In the genomic region with DNA sequence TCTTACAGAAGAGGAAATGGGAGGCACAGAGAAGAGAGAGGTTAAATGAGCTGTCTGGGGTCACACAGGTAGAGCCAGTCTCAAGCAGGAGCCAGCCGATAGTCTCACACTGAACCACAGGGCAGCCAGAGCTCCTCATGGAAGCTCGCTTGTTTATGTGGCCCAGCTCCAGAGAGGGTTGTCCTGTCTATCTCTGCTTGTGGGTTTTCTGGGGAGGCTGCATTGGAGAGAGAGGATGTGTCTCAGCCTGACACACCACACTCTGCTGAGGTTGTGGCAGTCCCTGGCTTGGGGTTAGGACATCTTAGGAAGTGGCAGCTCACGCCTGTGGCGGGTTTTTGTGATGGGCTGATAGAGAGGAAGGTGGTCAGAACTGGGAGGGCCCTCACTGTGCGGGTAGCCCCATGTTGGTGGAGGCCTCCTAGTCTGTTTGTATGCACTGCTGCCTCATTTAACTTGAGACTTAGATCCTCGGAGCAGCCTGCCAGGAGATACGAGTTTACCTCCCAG, we compare ENCODE assay signal across 12 cellular contexts. TPM values are rescaled to one million over a fixed set of nuclear protein-coding genes. Genes with fewer than 3 reads are reported as not detected.
DNase-seq lines count a peak whose midpoint lies in the region; ATAC-seq and TF ChIP-seq lines count a peak whose summit lies in the region.
"Had no signal": no experiment of that assay in that cellular context is flagged by ENCODE, and none has a peak within 500 bp of the region (broad histone marks: within the 10 kb centered on the region; RNA-seq: fewer than 3 reads in every experiment).

No MANE protein-coding gene starts in this region.

- TF ChIP-seq RAD21 in IMR-90 (IDR thresholded peaks at IDR 0.05; ENCODE audit: low read length): no peak

- H2BK15ac ChIP-seq in IMR-90 (ENCODE audit: low read depth, low read length): no peak overlapping the region

- H3K56ac ChIP-seq in IMR-90 (ENCODE audit: extremely low read depth, insufficient read depth, low read length): no peak overlapping the region

- H3K23ac ChIP-seq in IMR-90 (ENCODE audit: low read depth, low read length): no peak overlapping the region

- TF ChIP-seq POLR2A in IMR-90 (IDR thresholded peaks at IDR 0.05; ENCODE audit: low read depth, low read length): no peak

- no peaks in the 10 kb centered on the region for H3K9me3 Mint-ChIP-seq in endodermal cell
- no peaks in the 10 kb centered on the region for H3K9me3 Mint-ChIP-seq in neural crest cell

- H3K79me1 ChIP-seq in IMR-90 (ENCODE audit: low read depth in 1 of 2, low read length in 2 of 2): peaks cover 47 to 94% of the 10 kb centered on the region in 2 experiments

- no peak overlapping the region for H4K5ac ChIP-seq in IMR-90 (ENCODE audit: low read depth, low read length)

- POLR2A ChIA-PET in IMR-90 (lab: Charles Lee; ENCODE audit: unreplicated experiment): no interaction called here

- H3K4me3 ChIP-seq in IMR-90 (ENCODE audit: insufficient read depth, low read depth, low read length) (no peak overlapping the region), endodermal cell (ENCODE audit: low read length) (no peak overlapping the region), lower lobe of right lung (no peak overlapping the region)
- H3K4me3 ChIP-seq: BLaER1, HAP-1, PC-9 had no signal

- H3K36me3 ChIP-seq in IMR-90 (ENCODE audit: control insufficient read depth, insufficient read depth, low read length): no peaks in the 10 kb centered on the region
- H3K36me3 ChIP-seq in endodermal cell (ENCODE audit: control insufficient read depth, insufficient read depth, low read length): peaks cover 10% of the 10 kb centered on the region
- no peaks in the 10 kb centered on the region for H3K36me3 ChIP-seq in lower lobe of right lung
- H3K36me3 ChIP-seq: BLaER1, HAP-1 had no signal

- no peak overlapping the region for H2BK20ac ChIP-seq in IMR-90 (ENCODE audit: low read depth, low read length)

- no peaks in the 10 kb centered on the region for H3K9me3 ChIP-seq in IMR-90 (ENCODE audit: control insufficient read depth, insufficient read depth, low read length)
- H3K9me3 ChIP-seq in endodermal cell (ENCODE audit: control insufficient read depth, low read length): no peaks in the 10 kb centered on the region
- H3K9me3 ChIP-seq in lower lobe of right lung: no peaks in the 10 kb centered on the region
- H3K9me3 ChIP-seq: BLaER1, HAP-1 had no signal

- TF ChIP-seq CTCF in IMR-90 (conservative IDR thresholded peaks at IDR 0.05; ENCODE audit: low read depth, low read length): no peak
- TF ChIP-seq CTCF in endodermal cell (conservative IDR thresholded peaks at IDR 0.05): no peak
- TF ChIP-seq CTCF in neural crest cell (conservative IDR thresholded peaks at IDR 0.05): no peak
- no peak for TF ChIP-seq CTCF in lower lobe of right lung (IDR thresholded peaks at IDR 0.05)

- no peak for ATAC-seq in IMR-90 (ENCODE audit: low read depth)
- no peak for ATAC-seq in HG02981 (IDR thresholded peaks at IDR 0.05; ENCODE audit: unreplicated experiment)
- no peak for ATAC-seq in lower lobe of right lung

- no peak overlapping the region; the same call in 1 of the 2 replicates for H2AK5ac ChIP-seq in IMR-90 (ENCODE audit: low read depth, low read length)

- H3K4ac ChIP-seq in IMR-90 (ENCODE audit: low read depth, low read length): peak overlapping the region; percentile 31; the same call in 1 of the 2 replicates

- CTCF ChIA-PET in IMR-90 (lab: Yijun Ruan, JAX): interaction anchor here (0.6 to 1.5 kb wide), 4 partner anchors 9 to 100 kb away, joined by 3 to 7 read pairs (median 4); no protein-coding TSS in a partner anchor

- no peak overlapping the region for H2BK120ac ChIP-seq in IMR-90 (ENCODE audit: low read depth, low read length)

- H3K27me3 ChIP-seq in IMR-90 (ENCODE audit: control insufficient read depth, insufficient read depth, low read length) (no peaks in the 10 kb centered on the region), endodermal cell (ENCODE audit: control insufficient read depth, insufficient read depth, low read length, poor library complexity, severe bottlenecking) (no peaks in the 10 kb centered on the region), lower lobe of right lung (ENCODE audit: low read depth) (no peaks in the 10 kb centered on the region)
- H3K27me3 ChIP-seq: BLaER1 had no signal

- no peak overlapping the region for H3K4me2 ChIP-seq in IMR-90 (ENCODE audit: low read depth, low read length)
- H3K4me2 ChIP-seq: BLaER1, PC-9 had no signal

- WGBS in IMR-90 (ENCODE audit: extremely low coverage in 2 of 2, insufficient read length in 1 of 2), 2 experiments: 90% methylated on average over 2 of the region's 7 CpGs; no CpG with 5 or more reads in 1 of the 2 experiments
- WGBS in endodermal cell (ENCODE audit: insufficient coverage in 1 of 2, insufficient read length in 1 of 2), 2 experiments: 93 to 97% methylated on average over 3 to 7 of the region's 7 CpGs

- peaks cover 66% of the 10 kb centered on the region for H3K4me1 Mint-ChIP-seq in endodermal cell
- peaks cover 58% of the 10 kb centered on the region for H3K4me1 Mint-ChIP-seq in neural crest cell

- dilution Hi-C loops in IMR-90 (cut with HindIII; ENCODE audit: low sequenced_read_pairs, unreplicated experiment): no loop called here

- H3K4me1 ChIP-seq in IMR-90 (ENCODE audit: control insufficient read depth, insufficient read depth, low read length): peaks cover 18% of the 10 kb centered on the region
- H3K4me1 ChIP-seq in endodermal cell (ENCODE audit: control insufficient read depth, insufficient read depth, low read length): peaks cover 15% of the 10 kb centered on the region
- H3K4me1 ChIP-seq in lower lobe of right lung: peaks cover 17% of the 10 kb centered on the region
- H3K4me1 ChIP-seq: BLaER1, HAP-1 had no signal

- H3K36me3 Mint-ChIP-seq in endodermal cell (ENCODE audit: low read depth) (peaks cover 37% of the 10 kb centered on the region), neural crest cell (ENCODE audit: low read depth) (peaks cover 8% of the 10 kb centered on the region)

- intact Hi-C loops in IMR-90 (cut with micrococcal nuclease) (no loop called here), lower lobe of right lung (cut with DNase I) (no loop called here)

- H4K91ac ChIP-seq in IMR-90 (ENCODE audit: insufficient read depth, low read depth, low read length): no peak overlapping the region

- H3K9ac ChIP-seq in IMR-90 (ENCODE audit: low read depth, low read length) (no peak overlapping the region), endodermal cell (ENCODE audit: extremely low read depth, low read length, poor library complexity, severe bottlenecking) (no peak overlapping the region)
- H3K9ac ChIP-seq: BLaER1 had no signal

- H3K4me3 Mint-ChIP-seq in endodermal cell (no peak overlapping the region), neural crest cell (no peak overlapping the region)

- no peak overlapping the region for H2AK9ac ChIP-seq in IMR-90 (replicated peaks; ENCODE audit: low read depth, low read length, poor library complexity)

- peaks cover 32% of the 10 kb centered on the region for H3K9me1 ChIP-seq in IMR-90 (ENCODE audit: insufficient read depth, low read length)

- no peak overlapping the region for H3K14ac ChIP-seq in IMR-90 (replicated peaks; ENCODE audit: low read depth, low read length)

- H3K27ac ChIP-seq in IMR-90 (ENCODE audit: insufficient read depth, low read length) (no peak overlapping the region), endodermal cell (ENCODE audit: low read depth, low read length) (no peak overlapping the region), lower lobe of right lung (no peak overlapping the region)
- H3K27ac ChIP-seq: BLaER1, PC-9 had no signal

- H2AFZ ChIP-seq in IMR-90 (replicated peaks; ENCODE audit: low read length, poor library complexity): no peak overlapping the region
- H2AFZ ChIP-seq: PC-9 had no signal

- H4K8ac ChIP-seq in IMR-90 (ENCODE audit: low read depth in 2 of 2, low read length in 2 of 2): no peak overlapping the region

- H2BK5ac ChIP-seq in IMR-90 (ENCODE audit: low read depth, low read length, poor library complexity, severe bottlenecking): no peak overlapping the region

- no TSS peak for BruUV-seq in IMR-90 (replicated peaks; lab: Mats Ljungman, UMichigan)

- peak; percentile 13 for DNase-seq in Daoy (ENCODE audit: low read depth)
- peak; percentile 50 for DNase-seq in IMR-90
- no peak for DNase-seq in endodermal cell
- DNase-seq in neural crest cell (ENCODE audit: low read depth, low spot score): no peak
- no peak for DNase-seq in lower lobe of right lung
- DNase-seq in NCI-H524 (lab: John Stamatoyannopoulos, UW): no peak
- DNase-seq: NCI-H2081 treated with DMSO at 0.1 percent for 48 hours, NCI-H226, PC-9 had no signal

- H3K18ac ChIP-seq in IMR-90 (ENCODE audit: low read depth, low read length): no peak overlapping the region

- H4K20me1 ChIP-seq in IMR-90 (ENCODE audit: insufficient read depth, low read length): peaks cover 86% of the 10 kb centered on the region
- H4K20me1 ChIP-seq: BLaER1 had no signal

- H3K27ac Mint-ChIP-seq in endodermal cell (peak overlapping the region; percentile 83), neural crest cell (ENCODE audit: unreplicated experiment) (peak overlapping the region; percentile 19)

- H3K27me3 Mint-ChIP-seq in endodermal cell (ENCODE audit: insufficient read depth): no peaks in the 10 kb centered on the region
- no peaks in the 10 kb centered on the region for H3K27me3 Mint-ChIP-seq in neural crest cell (ENCODE audit: low read depth)

- in situ Hi-C loops in IMR-90 (cut with MboI; ENCODE audit: low sequenced_read_pairs): no loop called here

TF ChIP-seq in IMR-90, 13 proteins besides CTCF, POLR2A, EP300 and RAD21 (continues in another document):
- TF ChIP-seq USF2 (IDR thresholded peaks at IDR 0.05; ENCODE audit: low read depth, low read length) (no peak), MAZ (IDR thresholded peaks at IDR 0.05; ENCODE audit: borderline replicate concordance, low read depth, low read length) (no peak)

RNA-seq across cellular contexts. Expression of gene TCF7L1, which starts 52.3 kb away (rescaled TPM):
- 0.11 and 0.27 TPM in 2 replicates for total RNA-seq in Daoy (2014; rRNA removed; shearing (Covaris generic))
- total RNA-seq in IMR-90 (2012; rRNA removed): 0.72 and 1.1 TPM in 2 replicates
- 9.5 and 11.1 TPM in 2 replicates for polyA plus RNA-seq in IMR-90 (2012; rRNA removed)
- 12.0 and 13.9 TPM in 2 replicates for polyA plus RNA-seq in IMR-90 (2012; cell fraction: cytosol; rRNA removed)
- 26.5 and 34.3 TPM in 2 replicates for polyA plus RNA-seq in IMR-90 (2012; cell fraction: nucleus; rRNA removed; ENCODE audit: low replicate concordance)
- 10 to 100 TPM; 71.9 to 73.3 TPM for total RNA-seq in endodermal cell
- 56.9 TPM for polyA plus RNA-seq in endodermal cell (2013, experiment 1 of 2)
- 50.0 TPM for polyA plus RNA-seq in endodermal cell (2013, experiment 2 of 2)
- 40.3 and 41.8 TPM in 2 replicates for total RNA-seq in neural crest cell
- total RNA-seq in lower lobe of right lung: 17.1 TPM

Comparison
In these comparisons a context has a peak if more than half of its experiments do, and no peak if none do; other contexts are left out.
1. DNase-seq: peak in Daoy (single experiment) and IMR-90 (single experiment); none in endodermal cell (single experiment), neural crest cell (single experiment), lower lobe of right lung (single experiment) and NCI-H524 (0 of 2).